ENCODE assay signal across 8 cellular contexts in genomic region chr7:116500071-116500853, GRCh38. TPM values are rescaled to one million over a fixed set of nuclear protein-coding genes. Genes with fewer than 3 reads are reported as not detected.
A peak's percentile ranks its signal among the peaks of the same experiment; 100 is the strongest.
DNase-seq lines count a peak whose midpoint lies in the region; ATAC-seq and TF ChIP-seq lines count a peak whose summit lies in the region.

No MANE protein-coding gene starts in this region.

- peak; percentile 98 for ATAC-seq in activated T-helper 17 cell treated with anti-CD3 and anti-CD28 coated beads, Interleukin-2, amount 50 U/mL, for 72 hours (replicated peaks)
- peak; percentile 34 for ATAC-seq in gastroesophageal sphincter
- ATAC-seq in HG03439 (IDR thresholded peaks at IDR 0.05; ENCODE audit: unreplicated experiment), result no peak

- peaks cover 12% of the 10 kb centered on the region for H3K4me1 Mint-ChIP-seq in T-helper 1 cell treated with Interleukin-12 subunit alpha and Interleukin-12 subunit beta and Interleukin-4 antibody, amounts not matched to agents 30 μg/mL and 1 μg/mL, for 36 hours (ENCODE audit: low read depth)
- H3K4me1 Mint-ChIP-seq in activated T-helper 17 cell treated with anti-CD3 and anti-CD28 coated beads, Interleukin-2, amount 50 U/mL, for 72 hours, result peaks cover 9% of the 10 kb centered on the region

- no peak for TF ChIP-seq EP300 in gastroesophageal sphincter (IDR thresholded peaks at IDR 0.05)

- H3K36me3 ChIP-seq in gastroesophageal sphincter (no peaks in the 10 kb centered on the region), osteoblast (ENCODE audit: insufficient read depth, low read length) (no peaks in the 10 kb centered on the region)

- peaks cover 3% of the 10 kb centered on the region for H3K36me3 Mint-ChIP-seq in T-helper 1 cell treated with Interleukin-12 subunit alpha and Interleukin-12 subunit beta and Interleukin-4 antibody, amounts not matched to agents 30 μg/mL and 1 μg/mL, for 36 hours (ENCODE audit: low read depth)
- no peaks in the 10 kb centered on the region for H3K36me3 Mint-ChIP-seq in activated T-helper 17 cell treated with anti-CD3 and anti-CD28 coated beads, Interleukin-2, amount 50 U/mL, for 72 hours (ENCODE audit: low read depth)

- TF ChIP-seq POLR2A in gastroesophageal sphincter (IDR thresholded peaks at IDR 0.05), result no peak

- H3K27me3 ChIP-seq in gastroesophageal sphincter (no peaks in the 10 kb centered on the region), osteoblast (ENCODE audit: insufficient read depth, low read length) (no peaks in the 10 kb centered on the region)

- H3K4me3 ChIP-seq in gastroesophageal sphincter, result peak overlapping the region; percentile 84 to 85
- peak overlapping the region; percentile 89 for H3K4me3 ChIP-seq in osteoblast (ENCODE audit: insufficient read depth, low read length)

- H3K79me2 ChIP-seq in osteoblast (ENCODE audit: insufficient read depth, low read length), result peaks cover 43% of the 10 kb centered on the region

- no peak for TF ChIP-seq CTCF in gastroesophageal sphincter (IDR thresholded peaks at IDR 0.05)
- no peak for TF ChIP-seq CTCF in osteoblast (IDR thresholded peaks at IDR 0.05; ENCODE audit: extremely low read depth, low read depth, low read length)

- H3K9me3 ChIP-seq in gastroesophageal sphincter (no peaks in the 10 kb centered on the region), osteoblast (ENCODE audit: low read depth, low read length) (no peaks in the 10 kb centered on the region)

- no peak overlapping the region for H3K27ac Mint-ChIP-seq in T-helper 1 cell treated with Interleukin-12 subunit alpha and Interleukin-12 subunit beta and Interleukin-4 antibody, amounts not matched to agents 30 μg/mL and 1 μg/mL, for 36 hours
- no peak overlapping the region for H3K27ac Mint-ChIP-seq in activated T-helper 17 cell treated with anti-CD3 and anti-CD28 coated beads, Interleukin-2, amount 50 U/mL, for 72 hours

- H3K27me3 Mint-ChIP-seq in T-helper 1 cell treated with Interleukin-12 subunit alpha and Interleukin-12 subunit beta and Interleukin-4 antibody, amounts not matched to agents 30 μg/mL and 1 μg/mL, for 36 hours (ENCODE audit: low read depth), result peaks cover 68% of the 10 kb centered on the region
- H3K27me3 Mint-ChIP-seq in activated T-helper 17 cell treated with anti-CD3 and anti-CD28 coated beads, Interleukin-2, amount 50 U/mL, for 72 hours, result peaks cover 45% of the 10 kb centered on the region

- peaks cover 0 to 42% (median 7%) of the 10 kb centered on the region in 3 donors for H3K4me1 ChIP-seq in gastroesophageal sphincter
- peaks cover 26% of the 10 kb centered on the region for H3K4me1 ChIP-seq in osteoblast (ENCODE audit: insufficient read depth, low read length)

- H3K27ac ChIP-seq in gastroesophageal sphincter (peak overlapping the region; percentile 93 to 97 (median 96)), osteoblast (ENCODE audit: low read depth, low read length) (peak overlapping the region; percentile 46)

- H2AFZ ChIP-seq in osteoblast (ENCODE audit: low read length), result peak overlapping the region; percentile 90

- DNase-seq in T-helper 1 cell (no peak), HT1080 (ENCODE audit: low read depth) (peak; percentile 73), osteoblast (ENCODE audit: insufficient read length, low spot score, missing footprints) (peak; percentile 89), inferior parietal cortex (ENCODE audit: extremely low spot score) (no peak)

- H4K20me1 ChIP-seq in osteoblast (ENCODE audit: insufficient read depth, low read length), result no peaks in the 10 kb centered on the region

- H3K4me3 Mint-ChIP-seq in T-helper 1 cell treated with Interleukin-12 subunit alpha and Interleukin-12 subunit beta and Interleukin-4 antibody, amounts not matched to agents 30 μg/mL and 1 μg/mL, for 36 hours, result peak overlapping the region; percentile 43
- H3K4me3 Mint-ChIP-seq in activated T-helper 17 cell treated with anti-CD3 and anti-CD28 coated beads, Interleukin-2, amount 50 U/mL, for 72 hours, result peak overlapping the region; percentile 74

- WGBS in gastroesophageal sphincter (ENCODE audit: low coverage in 1 of 2), 2 donors, result 17% methylated on average over 11 of the region's 37 CpGs; no CpG with 5 or more reads in 1 of the 2 donors

- H3K9me3 Mint-ChIP-seq in T-helper 1 cell treated with Interleukin-12 subunit alpha and Interleukin-12 subunit beta and Interleukin-4 antibody, amounts not matched to agents 30 μg/mL and 1 μg/mL, for 36 hours, result no peaks in the 10 kb centered on the region
- H3K9me3 Mint-ChIP-seq in activated T-helper 17 cell treated with anti-CD3 and anti-CD28 coated beads, Interleukin-2, amount 50 U/mL, for 72 hours, result no peaks in the 10 kb centered on the region

- H3K4me2 ChIP-seq in osteoblast (ENCODE audit: insufficient read depth, low read length), result peak overlapping the region; percentile 93

RNA-seq across cellular contexts. Expression of gene CAV2, which starts 0.7 kb away (rescaled TPM):
- 81.5 and 94.8 TPM in 2 replicates for total RNA-seq in HT1080 (2014; rRNA removed; shearing (Covaris generic))
- polyA plus RNA-seq in HT1080 (2015; cell fraction: cytosol; rRNA removed), result 126 and 132 TPM in 2 replicates
- 57.5 and 58.8 TPM in 2 replicates for polyA plus RNA-seq in HT1080 (2015; cell fraction: nucleus; rRNA removed)
- total RNA-seq in activated T-helper 17 cell treated with anti-CD3 and anti-CD28 coated beads, Interleukin-2, amount 50 U/mL, for 72 hours, result under 1 TPM in 1 of 2 donors, not detected in 1; 0.42 TPM
- total RNA-seq in gastroesophageal sphincter (100 to 1,000 TPM; 142 to 188 (median 170) TPM), osteoblast (62.8 and 67.3 TPM in 2 replicates)

RNA-seq across cellular contexts. Expression of gene CAV1, which starts 24.6 kb away (rescaled TPM):
- total RNA-seq in HT1080 (2014; rRNA removed; shearing (Covaris generic)), result 332 and 437 TPM in 2 replicates
- polyA plus RNA-seq in HT1080 (2015; cell fraction: cytosol; rRNA removed), result 613 and 670 TPM in 2 replicates
- 319 and 385 TPM in 2 replicates for polyA plus RNA-seq in HT1080 (2015; cell fraction: nucleus; rRNA removed)
- 1 to 10 TPM in 1 of 2 donors, not detected in 1; 1.2 TPM for total RNA-seq in activated T-helper 17 cell treated with anti-CD3 and anti-CD28 coated beads, Interleukin-2, amount 50 U/mL, for 72 hours
- total RNA-seq in gastroesophageal sphincter (100 to 1,000 TPM; 546 to 772 (median 602) TPM), osteoblast (291 and 337 TPM in 2 replicates)

Comparison
In these comparisons a context has a peak if more than half of its experiments do, and no peak if none do; other contexts are left out.
1. DNase-seq: peak in HT1080 (single experiment) and osteoblast (single experiment); none in T-helper 1 cell (0 of 5) and inferior parietal cortex (single experiment).
2. RNA of gene CAV2, which starts 0.7 kb away (total RNA-seq): 142 to 188 TPM in gastroesophageal sphincter, 81.5 to 94.8 TPM in HT1080 and 62.8 to 67.3 TPM in osteoblast; 0.42 TPM in activated T-helper 17 cell treated with anti-CD3 and anti-CD28 coated beads, Interleukin-2, amount 50 U/mL, for 72 hours; every median in the first group is over 10 times any median in the second.
3. RNA of gene CAV1, which starts 24.6 kb away (total RNA-seq): 546 to 772 TPM in gastroesophageal sphincter, 332 to 437 TPM in HT1080 and 291 to 337 TPM in osteoblast; 1.2 TPM in activated T-helper 17 cell treated with anti-CD3 and anti-CD28 coated beads, Interleukin-2, amount 50 U/mL, for 72 hours; every median in the first group is over 100 times any median in the second.